3 cellular contexts compared by ENCODE assay signal in the genomic region with DNA sequence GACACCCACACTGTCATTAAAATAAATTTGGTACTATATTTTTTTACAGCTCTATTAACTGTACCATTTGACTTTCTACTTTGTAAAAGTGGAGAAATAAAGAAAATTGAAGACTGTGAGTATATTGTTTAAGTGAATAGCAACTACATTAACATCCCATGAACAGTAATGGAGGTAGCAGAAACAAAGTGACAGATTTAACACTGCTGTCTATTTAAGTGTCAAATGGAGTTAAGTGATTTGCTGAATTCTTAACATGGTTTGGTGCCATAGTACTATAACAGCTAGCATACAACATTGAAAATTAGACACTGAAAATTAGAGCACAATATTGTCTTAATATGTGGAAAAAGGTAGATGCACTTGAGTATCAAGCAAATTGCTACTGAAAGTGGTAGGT.
"Had no signal": no experiment of that assay in that cellular context is flagged by ENCODE, and none has a peak within 500 bp of the region (broad histone marks: within the 10 kb centered on the region; RNA-seq: fewer than 3 reads in every experiment).

No MANE protein-coding gene starts in this region.

- H3K4me3 ChIP-seq: GM12878 had no signal

- ATAC-seq: GM12878 had no signal

- DNase-seq: GDM1, GF-D8 had no signal
